In the genomic region with DNA sequence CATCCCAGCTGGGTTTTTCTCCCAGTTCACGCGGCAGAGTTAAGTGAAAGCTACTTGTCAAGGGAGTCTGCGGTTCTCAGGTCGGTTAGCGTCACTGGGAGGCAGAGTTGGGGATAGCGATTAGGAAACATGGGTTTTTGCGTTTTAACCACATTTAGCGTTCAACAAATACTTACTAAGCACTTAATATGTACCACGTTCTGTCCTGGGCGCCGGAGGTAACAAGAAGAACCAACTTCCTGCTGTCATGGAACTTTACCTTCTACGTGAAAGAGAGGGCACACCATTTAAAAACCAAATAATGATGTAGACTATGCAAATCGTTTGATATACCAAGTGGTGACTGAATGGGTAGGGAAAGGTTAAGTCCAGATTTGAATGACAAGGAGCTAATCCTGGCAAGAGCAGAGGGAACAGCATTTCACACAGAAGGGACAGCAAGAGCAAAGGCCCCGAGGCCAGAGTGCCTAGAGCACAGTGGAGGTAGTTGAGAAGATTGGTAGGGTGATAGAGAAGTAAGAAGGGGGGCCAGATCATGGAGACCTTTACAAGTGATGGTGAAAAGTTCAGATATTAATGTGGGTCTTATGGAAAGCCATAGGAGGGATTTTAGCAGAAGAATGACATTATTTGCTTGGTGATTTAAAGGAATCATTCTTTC, we compare ENCODE assay signal across 1 cellular context.
TF ChIP-seq lines count a peak whose summit lies in the region.

No MANE protein-coding gene starts in this region.

TF ChIP-seq in SK-N-SH, 30 proteins besides CTCF, POLR2A, EP300 and RAD21 (continued from another document):
- TF ChIP-seq, protein P1, sequence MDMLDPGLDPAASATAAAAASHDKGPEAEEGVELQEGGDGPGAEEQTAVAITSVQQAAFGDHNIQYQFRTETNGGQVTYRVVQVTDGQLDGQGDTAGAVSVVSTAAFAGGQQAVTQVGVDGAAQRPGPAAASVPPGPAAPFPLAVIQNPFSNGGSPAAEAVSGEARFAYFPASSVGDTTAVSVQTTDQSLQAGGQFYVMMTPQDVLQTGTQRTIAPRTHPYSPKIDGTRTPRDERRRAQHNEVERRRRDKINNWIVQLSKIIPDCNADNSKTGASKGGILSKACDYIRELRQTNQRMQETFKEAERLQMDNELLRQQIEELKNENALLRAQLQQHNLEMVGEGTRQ (IDR thresholded peaks at IDR 0.05; ENCODE audit: borderline replicate concordance, low read depth, low read length) = no peak
- TF ChIP-seq CHD2 (IDR thresholded peaks at IDR 0.05; ENCODE audit: low read length, partially characterized antibody) (no peak), SIN3A (IDR thresholded peaks at IDR 0.05; ENCODE audit: borderline replicate concordance, low read depth, low read length) (no peak), REST (IDR thresholded peaks at IDR 0.05; ENCODE audit: low read depth, low read length) (no peak), FOXJ3 (CRISPR knock-in tag; IDR thresholded peaks at IDR 0.05) (no peak), EZH2phosphoT487 (IDR thresholded peaks at IDR 0.05; ENCODE audit: borderline replicate concordance, low read depth) (no peak), NRF1 (IDR thresholded peaks at IDR 0.05; ENCODE audit: low read depth, low read length) (no peak)
- TF ChIP-seq, protein P2, sequence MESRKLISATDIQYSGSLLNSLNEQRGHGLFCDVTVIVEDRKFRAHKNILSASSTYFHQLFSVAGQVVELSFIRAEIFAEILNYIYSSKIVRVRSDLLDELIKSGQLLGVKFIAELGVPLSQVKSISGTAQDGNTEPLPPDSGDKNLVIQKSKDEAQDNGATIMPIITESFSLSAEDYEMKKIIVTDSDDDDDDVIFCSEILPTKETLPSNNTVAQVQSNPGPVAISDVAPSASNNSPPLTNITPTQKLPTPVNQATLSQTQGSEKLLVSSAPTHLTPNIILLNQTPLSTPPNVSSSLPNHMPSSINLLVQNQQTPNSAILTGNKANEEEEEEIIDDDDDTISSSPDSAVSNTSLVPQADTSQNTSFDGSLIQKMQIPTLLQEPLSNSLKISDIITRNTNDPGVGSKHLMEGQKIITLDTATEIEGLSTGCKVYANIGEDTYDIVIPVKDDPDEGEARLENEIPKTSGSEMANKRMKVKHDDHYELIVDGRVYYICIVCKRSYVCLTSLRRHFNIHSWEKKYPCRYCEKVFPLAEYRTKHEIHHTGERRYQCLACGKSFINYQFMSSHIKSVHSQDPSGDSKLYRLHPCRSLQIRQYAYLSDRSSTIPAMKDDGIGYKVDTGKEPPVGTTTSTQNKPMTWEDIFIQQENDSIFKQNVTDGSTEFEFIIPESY (IDR thresholded peaks at IDR 0.05; ENCODE audit: borderline replicate concordance, low read depth) = no peak
